Comparison of ENCODE assay signal across 26 cellular contexts in genomic region chr2:48218169-48218568, GRCh38.
"Had no signal": no experiment of that assay in that cellular context is flagged by ENCODE, and none has a peak within 500 bp of the region (broad histone marks: within the 10 kb centered on the region; RNA-seq: fewer than 3 reads in every experiment).

No MANE protein-coding gene starts in this region.

- H3K9me3 Mint-ChIP-seq: activated CD4-positive, alpha-beta memory T cell treated with anti-CD3 and anti-CD28 coated beads, Interleukin-2, amount 10 ng/mL, durations not matched to agents 7 days and 5 days; activated CD4-positive, alpha-beta T cell treated with anti-CD3 and anti-CD28 coated beads, Interleukin-2, amount 10 ng/mL, durations not matched to agents 7 days and 5 days; activated naive CD4-positive, alpha-beta T cell treated with anti-CD3 and anti-CD28 coated beads, Interleukin-2, amount 10 ng/mL, durations not matched to agents 7 days and 5 days; activated naive CD8-positive, alpha-beta T cell treated with anti-CD3 and anti-CD28 coated beads, Interleukin-2, amount 10 ng/mL, durations not matched to agents 7 days and 5 days; activated T-cell treated with anti-CD3 and anti-CD28 coated beads, Interleukin-2, amount 50 U/mL, for 24 hours had no signal

- H3K27ac Mint-ChIP-seq: activated CD4-positive, alpha-beta memory T cell treated with anti-CD3 and anti-CD28 coated beads, Interleukin-2, amount 10 ng/mL, durations not matched to agents 7 days and 5 days; activated CD4-positive, alpha-beta T cell treated with anti-CD3 and anti-CD28 coated beads, Interleukin-2, amount 10 ng/mL, durations not matched to agents 7 days and 5 days; activated naive CD4-positive, alpha-beta T cell treated with anti-CD3 and anti-CD28 coated beads, Interleukin-2, amount 10 ng/mL, durations not matched to agents 7 days and 5 days; activated naive CD8-positive, alpha-beta T cell treated with anti-CD3 and anti-CD28 coated beads, Interleukin-2, amount 10 ng/mL, durations not matched to agents 7 days and 5 days; activated T-cell treated with anti-CD3 and anti-CD28 coated beads, Interleukin-2, amount 50 U/mL, for 24 hours; activated T-cell treated with anti-CD3 and anti-CD28 coated beads, Interleukin-2, amount 50 U/mL, for 72 hours had no signal

- DNase-seq: activated CD4-positive, alpha-beta memory T cell treated with anti-CD3 and anti-CD28 coated beads, Interleukin-2, amount 10 ng/mL, durations not matched to agents 7 days and 5 days; activated CD4-positive, alpha-beta T cell treated with anti-CD3 and anti-CD28 coated beads for 1 hour; activated CD4-positive, alpha-beta T cell treated with anti-CD3 and anti-CD28 coated beads for 4 hours; activated CD4-positive, alpha-beta T cell treated with anti-CD3 and anti-CD28 coated beads, Interleukin-2, amount 10 ng/mL, durations not matched to agents 7 days and 5 days; activated CD4-positive, alpha-beta T cell treated with anti-CD3 and anti-CD28 coated beads, Interleukin-2, amount 50 U/mL, for 4 hours; activated CD8-positive, alpha-beta memory T cell treated with anti-CD3 and anti-CD28 coated beads, Interleukin-2, amount 50 U/mL, for 48 hours; activated gamma-delta T cell; activated naive CD4-positive, alpha-beta T cell; activated naive CD4-positive, alpha-beta T cell treated with anti-CD3 and anti-CD28 coated beads, Interleukin-2, amount 10 ng/mL, durations not matched to agents 7 days and 5 days; activated naive CD8-positive, alpha-beta T cell treated with anti-CD3 and anti-CD28 coated beads, Interleukin-2, amount 10 ng/mL, durations not matched to agents 7 days and 5 days; activated T-cell treated with anti-CD3 and anti-CD28 coated beads for 4 hours; activated T-cell treated with anti-CD3 and anti-CD28 coated beads, Interleukin-2, amount 50 U/mL, for 24 hours; activated T-cell treated with anti-CD3 and anti-CD28 coated beads, Interleukin-2, amount 50 U/mL, for 72 hours; amniotic stem cell; anterior cingulate cortex; body of pancreas; caudate nucleus; colonic mucosa; effector CD8-positive, alpha-beta T cell; esophagus squamous epithelium; foreskin keratinocyte; gastrocnemius medialis; glutamatergic neuron; heart left ventricle; T-helper 2 cell had no signal

- ATAC-seq: activated naive CD4-positive, alpha-beta T cell treated with anti-CD3 and anti-CD28 coated beads, Interleukin-2, amount 50 U/mL, for 72 hours; activated T-cell treated with anti-CD3 and anti-CD28 coated beads, Interleukin-2, amount 50 U/mL, for 72 hours; body of pancreas; foreskin keratinocyte; gastrocnemius medialis; heart left ventricle had no signal

- H3K4me3 ChIP-seq: body of pancreas, colonic mucosa, esophagus squamous epithelium, gastrocnemius medialis, heart left ventricle had no signal

- H3K4me3 Mint-ChIP-seq: activated CD4-positive, alpha-beta memory T cell treated with anti-CD3 and anti-CD28 coated beads, Interleukin-2, amount 10 ng/mL, durations not matched to agents 7 days and 5 days; activated CD4-positive, alpha-beta T cell treated with anti-CD3 and anti-CD28 coated beads, Interleukin-2, amount 10 ng/mL, durations not matched to agents 7 days and 5 days; activated naive CD4-positive, alpha-beta T cell treated with anti-CD3 and anti-CD28 coated beads, Interleukin-2, amount 10 ng/mL, durations not matched to agents 7 days and 5 days; activated naive CD8-positive, alpha-beta T cell treated with anti-CD3 and anti-CD28 coated beads, Interleukin-2, amount 10 ng/mL, durations not matched to agents 7 days and 5 days; activated T-cell treated with anti-CD3 and anti-CD28 coated beads, Interleukin-2, amount 50 U/mL, for 24 hours; activated T-cell treated with anti-CD3 and anti-CD28 coated beads, Interleukin-2, amount 50 U/mL, for 72 hours had no signal

- H3K36me3 Mint-ChIP-seq: activated naive CD4-positive, alpha-beta T cell treated with anti-CD3 and anti-CD28 coated beads, Interleukin-2, amount 10 ng/mL, durations not matched to agents 7 days and 5 days; activated naive CD4-positive, alpha-beta T cell treated with anti-CD3 and anti-CD28 coated beads, Interleukin-2, amount 50 U/mL, for 72 hours; activated naive CD8-positive, alpha-beta T cell treated with anti-CD3 and anti-CD28 coated beads, Interleukin-2, amount 10 ng/mL, durations not matched to agents 7 days and 5 days had no signal

- H3K27me3 Mint-ChIP-seq: activated CD4-positive, alpha-beta memory T cell treated with anti-CD3 and anti-CD28 coated beads, Interleukin-2, amount 10 ng/mL, durations not matched to agents 7 days and 5 days; activated CD4-positive, alpha-beta T cell treated with anti-CD3 and anti-CD28 coated beads, Interleukin-2, amount 10 ng/mL, durations not matched to agents 7 days and 5 days; activated naive CD8-positive, alpha-beta T cell treated with anti-CD3 and anti-CD28 coated beads, Interleukin-2, amount 10 ng/mL, durations not matched to agents 7 days and 5 days; activated T-cell treated with anti-CD3 and anti-CD28 coated beads, Interleukin-2, amount 50 U/mL, for 24 hours had no signal
